21 cellular contexts compared by ENCODE assay signal in genomic region chr5:135181653-135182052, GRCh38.
"Had no signal": no experiment of that assay in that cellular context is flagged by ENCODE, and none has a peak within 500 bp of the region (broad histone marks: within the 10 kb centered on the region; RNA-seq: fewer than 3 reads in every experiment).

No MANE protein-coding gene starts in this region.

- H3K4me1 Mint-ChIP-seq: naive B cell; stimulated activated naive CD8-positive, alpha-beta T cell treated with anti-CD3 and anti-CD28 coated beads, Interleukin-15, amount 100 ng/mL, for 72 hours had no signal

- H3K27ac Mint-ChIP-seq: nephron; stimulated activated naive B cell treated with anti-CD40 and anti-IgM and Interleukin-4, amounts not matched to agents 10 μg/mL and 1 μg/mL and 100 μg/mL, for 72 hours; stimulated activated naive CD8-positive, alpha-beta T cell treated with anti-CD3 and anti-CD28 coated beads, Interleukin-15, amount 100 ng/mL, for 72 hours had no signal

- H3K36me3 Mint-ChIP-seq: stimulated activated naive B cell treated with anti-CD40 and anti-IgM and Interleukin-4, amounts not matched to agents 10 μg/mL and 1 μg/mL and 100 μg/mL, for 72 hours had no signal

- H3K4me3 ChIP-seq: colonic mucosa, heart left ventricle, lung, right atrium auricular region, sigmoid colon, skin epidermis, testis, tibial nerve had no signal

- H3K9me3 Mint-ChIP-seq: naive B cell; nephron; stimulated activated naive CD8-positive, alpha-beta T cell treated with anti-CD3 and anti-CD28 coated beads, Interleukin-15, amount 100 ng/mL, for 72 hours had no signal

- H3K36me3 ChIP-seq: colonic mucosa, heart left ventricle, neutrophil, right atrium auricular region, sigmoid colon, tibial nerve had no signal

- H3K27me3 ChIP-seq: colonic mucosa, right atrium auricular region, sigmoid colon, testis had no signal

- DNase-seq: colonic mucosa; dermis blood vessel endothelial cell; foreskin melanocyte; heart left ventricle; hippocampal formation; left colon; left ventricle myocardium superior; mesenchymal stem cell; naive B cell; sigmoid colon; stimulated activated CD4-positive, alpha-beta T cell treated with anti-CD3 and anti-CD28 coated beads, Interleukin-2, amount 100 ng/mL, for 24 hours; stimulated activated CD4-positive, alpha-beta T cell treated with anti-CD3 and anti-CD28 coated beads, Interleukin-4, amount 100 ng/mL, for 4 hours; stimulated activated naive B cell treated with anti-CD40 and anti-IgM and Interleukin-4, amounts not matched to agents 10 μg/mL and 1 μg/mL and 100 μg/mL, for 72 hours; stimulated activated naive CD8-positive, alpha-beta T cell treated with anti-CD3 and anti-CD28 coated beads, Interleukin-15, amount 100 ng/mL, for 72 hours; testis had no signal

- H3K4me1 ChIP-seq: colonic mucosa, heart left ventricle, right atrium auricular region, sigmoid colon, testis had no signal

- H3K27ac ChIP-seq: colonic mucosa, heart left ventricle, neutrophil, right atrium auricular region, sigmoid colon, skin epidermis, testis, tibial nerve had no signal

- H3K4me3 Mint-ChIP-seq: naive B cell; nephron; stimulated activated naive B cell treated with anti-CD40 and anti-IgM and Interleukin-4, amounts not matched to agents 10 μg/mL and 1 μg/mL and 100 μg/mL, for 72 hours; stimulated activated naive CD8-positive, alpha-beta T cell treated with anti-CD3 and anti-CD28 coated beads, Interleukin-15, amount 100 ng/mL, for 72 hours had no signal

- ATAC-seq: heart left ventricle; left colon; left ventricle myocardium superior; stimulated activated naive B cell treated with anti-CD40 and anti-IgM and Interleukin-4, amounts not matched to agents 10 μg/mL and 1 μg/mL and 100 μg/mL, for 72 hours; stimulated activated naive CD8-positive, alpha-beta T cell treated with anti-CD3 and anti-CD28 coated beads, Interleukin-15, amount 100 ng/mL, for 72 hours had no signal

- H3K9me3 ChIP-seq: colonic mucosa, heart left ventricle, neutrophil, right atrium auricular region, sigmoid colon, testis, tibial nerve had no signal
